In the genomic region with DNA sequence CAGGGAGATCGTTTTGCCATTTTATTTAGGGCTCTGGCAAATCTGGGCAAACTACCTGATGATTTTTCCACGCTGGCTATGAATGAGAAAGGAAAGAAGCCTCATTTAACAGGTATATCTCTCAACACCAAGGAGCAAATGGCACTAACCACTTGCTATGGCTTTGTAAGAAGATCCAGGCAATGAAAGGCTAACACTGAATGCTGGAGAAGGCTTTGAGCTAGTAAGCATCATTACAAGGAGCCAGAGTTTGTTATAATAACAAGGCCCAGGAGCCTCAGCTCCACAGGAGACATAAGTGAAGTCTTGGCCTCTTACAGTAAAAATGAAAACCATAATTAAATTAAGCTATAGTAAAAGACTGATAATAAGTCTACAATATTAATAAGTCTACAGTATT, we compare ENCODE assay signal across 15 cellular contexts.
"Had no signal": no experiment of that assay in that cellular context is flagged by ENCODE, and none has a peak within 500 bp of the region (broad histone marks: within the 10 kb centered on the region; RNA-seq: fewer than 3 reads in every experiment).

No MANE protein-coding gene starts in this region.

- H3K36me3 ChIP-seq: esophagus muscularis mucosa had no signal

- H3K27me3 ChIP-seq: esophagus muscularis mucosa, sigmoid colon, testis, upper lobe of right lung had no signal

- H3K9me3 ChIP-seq: esophagus muscularis mucosa, sigmoid colon, testis, upper lobe of right lung had no signal

- FAIRE-seq: bronchial epithelial cell had no signal

- ATAC-seq: activated naive CD4-positive, alpha-beta T cell treated with anti-CD3 and anti-CD28 coated beads, Interleukin-2, amount 50 U/mL, for 72 hours; left lobe of liver; stimulated activated naive CD8-positive, alpha-beta T cell treated with anti-CD3 and anti-CD28 coated beads, Interleukin-15, amount 100 ng/mL, for 72 hours; upper lobe of right lung had no signal

- DNase-seq: activated B cell treated with CpG ODN at 0.5 μM for 24 hours; activated effector memory CD4-positive, alpha-beta T cell treated with Interleukin-2 at 50 U/mL for 16 hours; activated T-cell treated with anti-CD3 and anti-CD28 coated beads, Interleukin-2, amount 50 U/mL, for 24 hours; head of caudate nucleus; mammary epithelial cell; sigmoid colon; stimulated activated CD4-positive, alpha-beta T cell treated with anti-CD3 and anti-CD28 coated beads, Interleukin-15, amount 100 ng/mL, for 24 hours; stimulated activated CD4-positive, alpha-beta T cell treated with anti-CD3 and anti-CD28 coated beads, Interleukin-4, amount 100 ng/mL, for 4 hours; stimulated activated naive CD8-positive, alpha-beta T cell treated with anti-CD3 and anti-CD28 coated beads, Interleukin-15, amount 100 ng/mL, for 72 hours; testis; upper lobe of right lung had no signal

- H3K4me3 ChIP-seq: esophagus muscularis mucosa, sigmoid colon, testis, upper lobe of right lung had no signal

- H3K4me1 ChIP-seq: upper lobe of right lung had no signal
